In the genomic region with DNA sequence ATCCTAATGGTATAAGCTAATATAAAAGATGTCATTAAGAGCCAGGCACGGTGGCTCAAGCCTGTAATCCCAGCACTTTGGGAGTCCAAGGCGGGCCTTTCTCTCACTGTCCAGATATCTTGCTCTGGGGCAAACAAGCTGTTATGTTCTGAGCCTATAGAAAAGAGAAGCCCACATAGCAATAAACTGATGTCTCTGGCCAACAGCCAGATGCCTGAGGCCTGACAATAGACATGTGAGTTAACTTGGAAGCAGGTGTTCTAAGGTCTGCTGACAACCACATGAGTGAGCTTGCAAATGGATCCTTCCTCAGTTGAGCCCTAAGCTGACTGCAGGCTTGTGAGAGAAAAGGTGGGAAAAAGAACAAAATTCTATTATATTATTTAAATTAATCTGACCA, we compare ENCODE assay signal across 1 cellular context.
TF ChIP-seq lines count a peak whose summit lies in the region.

No MANE protein-coding gene starts in this region.

TF ChIP-seq in IMR-90, 13 proteins besides CTCF, POLR2A, EP300 and RAD21:
- TF ChIP-seq CHD1 (IDR thresholded peaks at IDR 0.05; ENCODE audit: low read depth, low read length) = no peak
- no peak for TF ChIP-seq SMC3 (IDR thresholded peaks at IDR 0.05; ENCODE audit: low read depth, low read length)
- TF ChIP-seq RCOR1 (IDR thresholded peaks at IDR 0.05; ENCODE audit: insufficient replicate concordance, low read length) = no peak
- TF ChIP-seq, protein P1, sequence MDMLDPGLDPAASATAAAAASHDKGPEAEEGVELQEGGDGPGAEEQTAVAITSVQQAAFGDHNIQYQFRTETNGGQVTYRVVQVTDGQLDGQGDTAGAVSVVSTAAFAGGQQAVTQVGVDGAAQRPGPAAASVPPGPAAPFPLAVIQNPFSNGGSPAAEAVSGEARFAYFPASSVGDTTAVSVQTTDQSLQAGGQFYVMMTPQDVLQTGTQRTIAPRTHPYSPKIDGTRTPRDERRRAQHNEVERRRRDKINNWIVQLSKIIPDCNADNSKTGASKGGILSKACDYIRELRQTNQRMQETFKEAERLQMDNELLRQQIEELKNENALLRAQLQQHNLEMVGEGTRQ (IDR thresholded peaks at IDR 0.05; ENCODE audit: low read depth, low read length) = no peak
- TF ChIP-seq BHLHE40 (IDR thresholded peaks at IDR 0.05; ENCODE audit: low read depth, low read length) = no peak
- no peak for TF ChIP-seq NFE2L2 (IDR thresholded peaks at IDR 0.05; ENCODE audit: low read depth, low read length)
- TF ChIP-seq MXI1 (IDR thresholded peaks at IDR 0.05; ENCODE audit: borderline replicate concordance, low read depth, low read length) = no peak
- TF ChIP-seq, protein P2, sequence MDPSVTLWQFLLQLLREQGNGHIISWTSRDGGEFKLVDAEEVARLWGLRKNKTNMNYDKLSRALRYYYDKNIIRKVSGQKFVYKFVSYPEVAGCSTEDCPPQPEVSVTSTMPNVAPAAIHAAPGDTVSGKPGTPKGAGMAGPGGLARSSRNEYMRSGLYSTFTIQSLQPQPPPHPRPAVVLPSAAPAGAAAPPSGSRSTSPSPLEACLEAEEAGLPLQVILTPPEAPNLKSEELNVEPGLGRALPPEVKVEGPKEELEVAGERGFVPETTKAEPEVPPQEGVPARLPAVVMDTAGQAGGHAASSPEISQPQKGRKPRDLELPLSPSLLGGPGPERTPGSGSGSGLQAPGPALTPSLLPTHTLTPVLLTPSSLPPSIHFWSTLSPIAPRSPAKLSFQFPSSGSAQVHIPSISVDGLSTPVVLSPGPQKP (IDR thresholded peaks at IDR 0.05; ENCODE audit: borderline replicate concordance, low read depth, low read length) = no peak
- TF ChIP-seq MAZ (IDR thresholded peaks at IDR 0.05; ENCODE audit: borderline replicate concordance, low read depth, low read length) = no peak
- TF ChIP-seq FOS (IDR thresholded peaks at IDR 0.05; ENCODE audit: low read depth, low read length) = no peak
- no peak for TF ChIP-seq RFX5 (IDR thresholded peaks at IDR 0.05; ENCODE audit: low read depth, low read length)
